In the genomic region with DNA sequence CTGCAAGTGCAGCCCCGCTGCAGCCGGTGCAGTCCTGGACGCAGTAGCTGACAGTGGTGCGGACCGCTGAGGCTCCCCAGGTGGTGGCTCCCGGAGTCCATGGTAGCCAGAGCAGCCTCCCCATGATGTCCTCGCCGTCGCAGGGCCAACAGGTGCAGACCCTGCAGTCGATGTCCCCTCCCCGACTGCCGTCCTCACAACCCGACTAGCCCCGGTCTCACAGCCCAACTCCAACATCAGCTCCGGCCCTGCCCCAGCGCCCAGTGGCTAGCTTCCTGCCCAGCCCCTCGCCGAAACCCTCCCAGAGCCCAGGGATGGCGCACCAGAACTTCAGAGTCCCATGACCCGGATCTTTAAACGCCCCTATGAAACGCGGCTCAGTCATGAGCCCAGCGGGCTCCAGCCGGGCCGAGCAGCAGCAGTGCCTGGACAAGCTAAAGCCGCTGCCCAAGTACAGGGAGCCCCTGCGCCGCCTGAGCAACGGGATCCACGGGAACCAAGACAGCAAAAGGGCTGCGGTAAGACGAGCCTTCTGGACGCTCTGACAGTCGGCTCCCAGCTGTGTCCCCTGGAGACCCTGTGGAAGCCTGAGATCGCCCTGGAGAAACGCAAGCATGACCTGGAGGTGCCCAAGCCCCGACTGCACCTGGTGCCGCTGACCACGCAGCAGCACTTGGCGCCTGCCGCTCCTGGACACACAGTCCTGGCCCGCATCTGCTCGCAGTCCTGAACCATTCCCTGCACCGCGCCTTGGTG, we compare ENCODE assay signal across 20 cellular contexts. TPM values are rescaled to one million over a fixed set of nuclear protein-coding genes. Genes with fewer than 3 reads are reported as not detected.
A peak's percentile ranks its signal among the peaks of the same experiment; 100 is the strongest.
DNase-seq lines count a peak whose midpoint lies in the region; ATAC-seq, FAIRE-seq and TF ChIP-seq lines count a peak whose summit lies in the region.
"Had no signal": no experiment of that assay in that cellular context is flagged by ENCODE, and none has a peak within 500 bp of the region (broad histone marks: within the 10 kb centered on the region; RNA-seq: fewer than 3 reads in every experiment).

No MANE protein-coding gene starts in this region.

- peak overlapping the region; percentile 64 for H3K4me3 Mint-ChIP-seq in GM23338
- H3K4me3 Mint-ChIP-seq in activated CD8-positive, alpha-beta memory T cell treated with anti-CD3 and anti-CD28 coated beads, Interleukin-2, amount 10 ng/mL, durations not matched to agents 7 days and 5 days, result no peak overlapping the region
- H3K4me3 Mint-ChIP-seq: dendritic cell treated with granulocyte-macrophage colony-stimulating factor and Interleukin-4, amounts not matched to agents 40 ng/mL and 50 ng/mL, for 4 days; T-helper 17 cell had no signal

- H3K4me1 Mint-ChIP-seq in GM23338, result no peaks in the 10 kb centered on the region
- peaks cover 2% of the 10 kb centered on the region for H3K4me1 Mint-ChIP-seq in activated CD8-positive, alpha-beta memory T cell treated with anti-CD3 and anti-CD28 coated beads, Interleukin-2, amount 10 ng/mL, durations not matched to agents 7 days and 5 days
- H3K4me1 Mint-ChIP-seq: naive B cell, T-helper 17 cell had no signal

- no peaks in the 10 kb centered on the region for H3K27me3 ChIP-seq in GM23338 (ENCODE audit: insufficient read depth)
- peaks cover 80% of the 10 kb centered on the region for H3K27me3 ChIP-seq in left ventricle myocardium inferior (ENCODE audit: low read depth)
- peaks cover 0 to 14% (median 0%) of the 10 kb centered on the region in 4 donors for H3K27me3 ChIP-seq in pancreas
- H3K27me3 ChIP-seq: ascending aorta, testis had no signal

- H3K36me3 ChIP-seq in GM23338 (ENCODE audit: insufficient read depth) (no peaks in the 10 kb centered on the region), left ventricle myocardium inferior (no peaks in the 10 kb centered on the region), pancreas (no peaks in the 10 kb centered on the region)
- H3K36me3 ChIP-seq: ascending aorta; BLaER1 treated with 17β-estradiol and CSF1 and Interleukin-3, amounts not matched to agents 10 nM and 100 nM had no signal

- DNase-seq in GM23338 (ENCODE audit: low spot score), result no peak
- no peak for DNase-seq in RWPE1 (ENCODE audit: low spot score)
- no peak for DNase-seq in left ventricle myocardium inferior
- peak in 1 of 6 donors; percentile 70 for DNase-seq in pancreas
- no peak for DNase-seq in NCI-H1048 (lab: John Stamatoyannopoulos, UW)
- no peak for DNase-seq in NCI-H1694 (lab: John Stamatoyannopoulos, UW)
- no peak for DNase-seq in NCI-H1105 treated with DMSO at 0.1 percent for 48 hours (lab: John Stamatoyannopoulos, UW)
- no peak for DNase-seq in activated CD8-positive, alpha-beta memory T cell treated with anti-CD3 and anti-CD28 coated beads, Interleukin-2, amount 10 ng/mL, durations not matched to agents 7 days and 5 days
- DNase-seq: activated effector memory CD4-positive, alpha-beta T cell treated with anti-CD3 and anti-CD28 coated beads, Interleukin-2, amount 50 U/mL, for 16 hours; GM23248; naive B cell; stimulated activated CD4-positive, alpha-beta T cell treated with anti-CD3 and anti-CD28 coated beads, Interleukin-2, amount 100 ng/mL, for 24 hours; T-helper 17 cell; testis had no signal

- H2AFZ ChIP-seq in GM23338, result peak overlapping the region; percentile 90
- H2AFZ ChIP-seq: GM23248 had no signal

- no peaks in the 10 kb centered on the region for H3K4me1 ChIP-seq in GM23338 (ENCODE audit: insufficient read depth)
- peaks cover 7% of the 10 kb centered on the region for H3K4me1 ChIP-seq in left ventricle myocardium inferior
- no peaks in the 10 kb centered on the region for H3K4me1 ChIP-seq in pancreas
- H3K4me1 ChIP-seq: ascending aorta; BLaER1 treated with 17β-estradiol and CSF1 and Interleukin-3, amounts not matched to agents 10 nM and 100 nM; testis had no signal

- no peaks in the 10 kb centered on the region for H3K9me3 ChIP-seq in left ventricle myocardium inferior (replicated peaks)
- H3K9me3 ChIP-seq in pancreas, result no peaks in the 10 kb centered on the region
- H3K9me3 ChIP-seq: ascending aorta; BLaER1 treated with 17β-estradiol and CSF1 and Interleukin-3, amounts not matched to agents 10 nM and 100 nM; testis had no signal

- no peak overlapping the region for H3K27ac Mint-ChIP-seq in GM23338
- no peak overlapping the region for H3K27ac Mint-ChIP-seq in activated CD8-positive, alpha-beta memory T cell treated with anti-CD3 and anti-CD28 coated beads, Interleukin-2, amount 10 ng/mL, durations not matched to agents 7 days and 5 days
- H3K27ac Mint-ChIP-seq: dendritic cell treated with granulocyte-macrophage colony-stimulating factor and Interleukin-4, amounts not matched to agents 40 ng/mL and 50 ng/mL, for 4 days; T-helper 17 cell had no signal

- no peak for FAIRE-seq in pancreas (lab: Jason Lieb, UNC)

- H3K4me2 ChIP-seq in GM23338, result no peak overlapping the region
- H3K4me2 ChIP-seq: BLaER1 treated with 17β-estradiol and CSF1 and Interleukin-3, amounts not matched to agents 10 nM and 100 nM had no signal

- no peaks in the 10 kb centered on the region for H4K20me1 ChIP-seq in GM23338 (replicated peaks; ENCODE audit: insufficient read depth)

- H3K9me3 Mint-ChIP-seq in GM23338, result no peaks in the 10 kb centered on the region
- no peaks in the 10 kb centered on the region for H3K9me3 Mint-ChIP-seq in activated CD8-positive, alpha-beta memory T cell treated with anti-CD3 and anti-CD28 coated beads, Interleukin-2, amount 10 ng/mL, durations not matched to agents 7 days and 5 days (ENCODE audit: low read depth)
- H3K9me3 Mint-ChIP-seq: dendritic cell treated with granulocyte-macrophage colony-stimulating factor and Interleukin-4, amounts not matched to agents 40 ng/mL and 50 ng/mL, for 4 days had no signal

- intact Hi-C loops in left ventricle myocardium inferior (cut with micrococcal nuclease) (no loop called here), pancreas (cut with DNase I) (no loop called here)

- no peak overlapping the region for H3K27ac ChIP-seq in GM23338 (ENCODE audit: low read depth)
- peak overlapping the region; percentile 84 for H3K27ac ChIP-seq in RWPE1
- no peak overlapping the region for H3K27ac ChIP-seq in left ventricle myocardium inferior (replicated peaks)
- H3K27ac ChIP-seq in pancreas, result no peak overlapping the region
- H3K27ac ChIP-seq: ascending aorta; BLaER1 treated with 17β-estradiol and CSF1 and Interleukin-3, amounts not matched to agents 10 nM and 100 nM; GM23248; testis had no signal

- peaks cover 19% of the 10 kb centered on the region for H3K27me3 Mint-ChIP-seq in GM23338 (ENCODE audit: insufficient read depth, low read depth, poor library complexity)
- peaks cover 68% of the 10 kb centered on the region for H3K27me3 Mint-ChIP-seq in activated CD8-positive, alpha-beta memory T cell treated with anti-CD3 and anti-CD28 coated beads, Interleukin-2, amount 10 ng/mL, durations not matched to agents 7 days and 5 days

- H3K4me3 ChIP-seq in GM23338 (no peak overlapping the region), left ventricle myocardium inferior (peak overlapping the region; percentile 59), pancreas (peak overlapping the region in 1 of 4 donors; percentile 43)
- H3K4me3 ChIP-seq: BLaER1 treated with 17β-estradiol and CSF1 and Interleukin-3, amounts not matched to agents 10 nM and 100 nM; GM23248 had no signal

- no peak for TF ChIP-seq CTCF in GM23338 (conservative IDR thresholded peaks at IDR 0.05; ENCODE audit: low read depth in 2 of 2)
- no peak for TF ChIP-seq CTCF in RWPE1 (conservative IDR thresholded peaks at IDR 0.05; ENCODE audit: low read depth)
- no peak for TF ChIP-seq CTCF in left ventricle myocardium inferior (IDR thresholded peaks at IDR 0.05; ENCODE audit: borderline replicate concordance)
- TF ChIP-seq CTCF in pancreas (IDR thresholded peaks at IDR 0.05), result no peak

- no peaks in the 10 kb centered on the region for H3K9me2 ChIP-seq in GM23338 (ENCODE audit: insufficient read depth)

- CTCF ChIA-PET in RWPE1 (lab: Yijun Ruan, JAX), result interaction anchor here (1.4 kb wide), 1 partner anchor 36 kb away, joined by 9 read pairs; no protein-coding TSS in a partner anchor
- CTCF ChIA-PET in activated CD8-positive, alpha-beta memory T cell treated with anti-CD3 and anti-CD28 coated beads, Interleukin-2, amount 10 ng/mL, durations not matched to agents 7 days and 5 days (lab: Charles Lee), result no interaction called here

- 24 to 31% methylated on average over 46 of the region's 46 CpGs for WGBS in pancreas, 2 donors

- POLR2A ChIA-PET in RWPE1 (lab: Yijun Ruan, JAX; ENCODE audit: low non-redundant PET), result no interaction called here

- H3K36me3 Mint-ChIP-seq in GM23338 (ENCODE audit: low read depth), result no peaks in the 10 kb centered on the region
- H3K36me3 Mint-ChIP-seq in activated CD8-positive, alpha-beta memory T cell treated with anti-CD3 and anti-CD28 coated beads, Interleukin-2, amount 10 ng/mL, durations not matched to agents 7 days and 5 days, result no peaks in the 10 kb centered on the region
- H3K36me3 Mint-ChIP-seq: naive B cell had no signal

- H3K79me2 ChIP-seq in GM23338 (replicated peaks; ENCODE audit: insufficient read depth), result no peaks in the 10 kb centered on the region

- peak; percentile 72 for ATAC-seq in GM23338
- ATAC-seq in pancreas, result peak; percentile 43 to 78 (median 61)
- no peak for ATAC-seq in activated CD8-positive, alpha-beta memory T cell treated with anti-CD3 and anti-CD28 coated beads, Interleukin-2, amount 10 ng/mL, durations not matched to agents 7 days and 5 days
- ATAC-seq: activated CD4-positive, CD25-positive, alpha-beta regulatory T cell treated with anti-CD3 and anti-CD28 coated beads, Interleukin-2, amount 50 U/mL, for 24 hours; left lobe of liver; T-helper 17 cell had no signal

- no peaks in the 10 kb centered on the region for H3F3A ChIP-seq in GM23338 (replicated peaks; ENCODE audit: low read depth)

TF ChIP-seq in GM23338, 12 proteins besides CTCF, POLR2A, EP300 and RAD21 (continues in another document):
- no peak for TF ChIP-seq NANOG (IDR thresholded peaks at IDR 0.05; ENCODE audit: borderline replicate concordance)

RNA-seq across cellular contexts. Expression of a gene that starts 53.8 kb away (rescaled TPM):
- 0.21 and 0.66 TPM in 2 replicates for total RNA-seq in GM23338 (2014; rRNA removed; shearing (Covaris generic))
- polyA plus RNA-seq in GM23338 (2016; fragmentation: Nextera tagmentation; extraction: Ambion mirVana) (0.31 TPM in 1 of 2 replicates, not detected in the other), pancreas (under 1 TPM in 1 of 2 donors, not detected in 1; 0.11 TPM)
- total RNA-seq in left ventricle myocardium inferior (47.1 TPM), pancreas (not detected)
- not detected for total RNA-seq in activated CD8-positive, alpha-beta memory T cell treated with anti-CD3 and anti-CD28 coated beads, Interleukin-2, amount 10 ng/mL, durations not matched to agents 7 days and 5 days
- total RNA-seq: ascending aorta, GM23248, left lobe of liver, renal cortical epithelial cell, T-helper 17 cell had no signal
- polyA plus RNA-seq: GM23248 had no signal

Comparison
In these comparisons a context has a peak if more than half of its experiments do, and no peak if none do; other contexts are left out.
1. RNA of a gene that starts 53.8 kb away (total RNA-seq): 47.1 TPM in left ventricle myocardium inferior (single experiment); 0.21 to 0.66 TPM in GM23338, not detected in pancreas and not detected in activated CD8-positive, alpha-beta memory T cell treated with anti-CD3 and anti-CD28 coated beads, Interleukin-2, amount 10 ng/mL, durations not matched to agents 7 days and 5 days; every median in the first group is over 10 times any median in the second.